In the genomic region with DNA sequence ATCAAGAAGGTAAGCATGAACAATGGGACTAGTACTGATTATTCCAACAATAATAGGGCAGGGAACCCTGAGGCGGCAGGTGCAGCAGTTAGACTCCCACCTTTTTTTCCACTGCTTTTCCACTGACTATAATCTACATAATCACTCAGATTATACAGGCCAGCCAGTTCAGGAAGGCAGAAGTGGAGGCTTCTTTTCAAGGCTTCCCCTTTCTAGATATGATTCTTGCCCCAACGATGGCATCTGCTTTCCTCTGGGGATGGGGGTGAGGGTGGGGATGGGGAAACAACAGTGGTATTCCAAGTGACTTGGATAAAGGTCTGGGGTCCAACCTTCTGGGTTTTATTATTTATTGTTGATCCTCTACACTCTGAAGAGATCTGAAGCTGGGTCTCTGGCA, we compare ENCODE assay signal across 9 cellular contexts. TPM values are rescaled to one million over a fixed set of nuclear protein-coding genes. Genes with fewer than 3 reads are reported as not detected.
A peak's percentile ranks its signal among the peaks of the same experiment; 100 is the strongest.
DNase-seq lines count a peak whose midpoint lies in the region; ATAC-seq and TF ChIP-seq lines count a peak whose summit lies in the region.
"Had no signal": no experiment of that assay in that cellular context is flagged by ENCODE, and none has a peak within 500 bp of the region (broad histone marks: within the 10 kb centered on the region; RNA-seq: fewer than 3 reads in every experiment).

No MANE protein-coding gene starts in this region.

- no peak for DNase-seq in activated T-cell treated with anti-CD3 and anti-CD28 coated beads, Interleukin-2, amount 50 U/mL, for 72 hours
- DNase-seq in activated T-cell treated with anti-CD3 and anti-CD28 coated beads, Interleukin-2, amount 50 U/mL, for 48 hours, result no peak
- DNase-seq in dorsolateral prefrontal cortex (no peak), thoracic aorta (ENCODE audit: low spot score) (no peak), iPS-NIHi7 (ENCODE audit: extremely low spot score) (no peak), mesenteric fat pad (ENCODE audit: low spot score) (no peak)
- DNase-seq: retina had no signal

- H3K4me3 ChIP-seq in dorsolateral prefrontal cortex (peak overlapping the region in 32 of 59 donors; percentile 6 to 56 (median 34)), thoracic aorta (peak overlapping the region; percentile 66)

- H3K27ac Mint-ChIP-seq in activated T-cell treated with anti-CD3 and anti-CD28 coated beads, Interleukin-2, amount 50 U/mL, for 72 hours, result peak overlapping the region; percentile 98

- H3K4me3 Mint-ChIP-seq in activated T-cell treated with anti-CD3 and anti-CD28 coated beads, Interleukin-2, amount 50 U/mL, for 72 hours, result peak overlapping the region; percentile 95 to 100

- H3K4me1 Mint-ChIP-seq in activated T-cell treated with anti-CD3 and anti-CD28 coated beads, Interleukin-2, amount 50 U/mL, for 72 hours (ENCODE audit: low read depth), result peaks cover 40% of the 10 kb centered on the region

- TF ChIP-seq CTCF in dorsolateral prefrontal cortex (IDR thresholded peaks at IDR 0.05 in 54 of 56, conservative IDR thresholded peaks at IDR 0.05 in 2 of 56; ENCODE audit: low read depth in 1 of 56, partially characterized antibody in 56 of 56) (no peak), thoracic aorta (IDR thresholded peaks at IDR 0.05) (no peak)

- intact Hi-C loops in dorsolateral prefrontal cortex (cut with DNase I), result no loop called here

- peaks cover 39% of the 10 kb centered on the region for H3K36me3 ChIP-seq in KOPT-K1 (ENCODE audit: insufficient read depth, low read length)
- no peaks in the 10 kb centered on the region for H3K36me3 ChIP-seq in thoracic aorta

- no peaks in the 10 kb centered on the region for H3K9me3 Mint-ChIP-seq in activated T-cell treated with anti-CD3 and anti-CD28 coated beads, Interleukin-2, amount 50 U/mL, for 72 hours

- no peaks in the 10 kb centered on the region for H3K27me3 Mint-ChIP-seq in activated T-cell treated with anti-CD3 and anti-CD28 coated beads, Interleukin-2, amount 50 U/mL, for 72 hours (ENCODE audit: low read depth)

- H3K9me3 ChIP-seq in KOPT-K1 (ENCODE audit: insufficient read depth, low read length, poor library complexity, severe bottlenecking) (no peaks in the 10 kb centered on the region), thoracic aorta (no peaks in the 10 kb centered on the region)

- H3K36me3 Mint-ChIP-seq in activated T-cell treated with anti-CD3 and anti-CD28 coated beads, Interleukin-2, amount 50 U/mL, for 72 hours (ENCODE audit: insufficient read depth in 2 of 2), result peaks cover 23 to 26% of the 10 kb centered on the region in 2 donors

- H3K27ac ChIP-seq in KOPT-K1 (ENCODE audit: low read depth, low read length, poor library complexity, severe bottlenecking) (peak overlapping the region; percentile 71), dorsolateral prefrontal cortex (peak overlapping the region in 7 of 59 donors; percentile 2 to 56 (median 37)), thoracic aorta (peak overlapping the region in 1 of 2 donors; percentile 30)

- H3K4me1 ChIP-seq in thoracic aorta (ENCODE audit: control insufficient read depth in 1 of 2, low read depth in 2 of 2), result no peaks in the 10 kb centered on the region

- H3K27me3 ChIP-seq in dorsolateral prefrontal cortex (no peaks in the 10 kb centered on the region), thoracic aorta (replicated peaks; ENCODE audit: insufficient read depth) (no peaks in the 10 kb centered on the region)

- ATAC-seq in activated T-cell treated with anti-CD3 and anti-CD28 coated beads, Interleukin-2, amount 50 U/mL, for 72 hours (replicated peaks in 1 of 2), result no peak
- ATAC-seq in thoracic aorta (ENCODE audit: insufficient number of reproducible peaks, low FRiP score, low read depth), result no peak
- no peak for ATAC-seq in GM21619 (IDR thresholded peaks at IDR 0.05; ENCODE audit: unreplicated experiment)

RNA-seq across cellular contexts. Expression of a gene that starts 0.3 kb away (rescaled TPM):
- 100 to 1,000 TPM; 124 to 148 TPM for total RNA-seq in activated T-cell treated with anti-CD3 and anti-CD28 coated beads, Interleukin-2, amount 50 U/mL, for 72 hours
- total RNA-seq in dorsolateral prefrontal cortex (10 to 100 TPM in 48 of 120 experiments, 1 to 10 TPM in 72; 2.0 to 26.7 (median 9.2) TPM), thoracic aorta (10 to 100 TPM; 29.6 to 41.3 TPM), mesenteric fat pad (60.5 TPM)

RNA-seq across cellular contexts. Expression of a gene that starts 24.5 kb away (rescaled TPM):
- 10 to 100 TPM in 1 of 2 donors, 1 to 10 TPM in 1; 8.5 to 12.4 TPM for total RNA-seq in activated T-cell treated with anti-CD3 and anti-CD28 coated beads, Interleukin-2, amount 50 U/mL, for 72 hours
- total RNA-seq in dorsolateral prefrontal cortex (1 to 10 TPM in 19 of 120 experiments, under 1 TPM in 9, not detected in 92; 0.39 to 5.5 (median 1.5) TPM), thoracic aorta (not detected), mesenteric fat pad (0.42 TPM)

RNA-seq across cellular contexts. Expression of a gene that starts 51.5 kb away (rescaled TPM):
- 10 to 100 TPM; 10.9 to 15.3 TPM for total RNA-seq in activated T-cell treated with anti-CD3 and anti-CD28 coated beads, Interleukin-2, amount 50 U/mL, for 72 hours
- 100 to 1,000 TPM in 3 of 120 experiments, 10 to 100 TPM in 117; 22.6 to 106 (median 74.9) TPM for total RNA-seq in dorsolateral prefrontal cortex
- total RNA-seq in thoracic aorta, result 10 to 100 TPM; 35.5 to 39.2 TPM
- total RNA-seq in mesenteric fat pad, result 56.2 TPM
